In genomic region chr6:43999628-44000027, GRCh38 we compare ENCODE assay signal across 20 cellular contexts.
DNase-seq lines count a peak whose midpoint lies in the region; ATAC-seq, FAIRE-seq and TF ChIP-seq lines count a peak whose summit lies in the region.
"Had no signal": no experiment of that assay in that cellular context is flagged by ENCODE, and none has a peak within 500 bp of the region (broad histone marks: within the 10 kb centered on the region; RNA-seq: fewer than 3 reads in every experiment).

No MANE protein-coding gene starts in this region.

- H3K27ac ChIP-seq in HUES6 (ENCODE audit: low read depth, low read length), result no peak overlapping the region; the same call in 1 of the 2 replicates
- no peak overlapping the region for H3K27ac ChIP-seq in GM12878 (ENCODE audit: control insufficient read depth, insufficient read depth)
- H3K27ac ChIP-seq in mesendoderm (ENCODE audit: low read depth, low read length), result no peak overlapping the region
- H3K27ac ChIP-seq: breast epithelium, coronary artery, esophagus squamous epithelium, parathyroid adenoma had no signal

- no peaks in the 10 kb centered on the region for H3K79me1 ChIP-seq in mesendoderm (ENCODE audit: low read length)

- no peak overlapping the region for H2AFZ ChIP-seq in GM12878 (ENCODE audit: control insufficient read depth, low read depth, low read length)
- H2AFZ ChIP-seq: GM23338, parathyroid adenoma had no signal

- TF ChIP-seq POLR2A in GM12878 (IDR thresholded peaks at IDR 0.05; ENCODE audit: low read depth, low read length), result no peak

- H2AK5ac ChIP-seq in mesendoderm (ENCODE audit: low read length), result peak overlapping the region; percentile 98

- peak overlapping the region; percentile 4 for H3K18ac ChIP-seq in mesendoderm (ENCODE audit: low read length)

- peaks cover 25% of the 10 kb centered on the region for H3K4me1 Mint-ChIP-seq in CD14-positive monocyte
- peaks cover 10% of the 10 kb centered on the region for H3K4me1 Mint-ChIP-seq in activated CD8-positive, alpha-beta memory T cell treated with anti-CD3 and anti-CD28 coated beads, Interleukin-2, amount 10 ng/mL, durations not matched to agents 7 days and 5 days

- H3K23ac ChIP-seq in mesendoderm (ENCODE audit: low read length), result no peak overlapping the region

- H3K56ac ChIP-seq in mesendoderm (ENCODE audit: low read length), result peak overlapping the region; percentile 89

- H3K4me2 ChIP-seq in GM12878 (ENCODE audit: control insufficient read depth, insufficient read depth), result no peak overlapping the region
- no peak overlapping the region for H3K4me2 ChIP-seq in mesendoderm (ENCODE audit: low read length)

- H3K27me3 ChIP-seq in HUES6 (ENCODE audit: control insufficient read depth, insufficient read depth, low read length) (peaks cover 18% of the 10 kb centered on the region; the same call in 1 of the 2 replicates), GM12878 (replicated peaks in 1 of 2; ENCODE audit: control insufficient read depth in 2 of 2, insufficient read depth in 2 of 2, low read length in 1 of 2) (peaks cover 0 to 4% of the 10 kb centered on the region in 2 experiments; a peak in 2 of 4 replicates), mesendoderm (ENCODE audit: insufficient read depth, low read length, poor library complexity) (no peaks in the 10 kb centered on the region)

- intact Hi-C loops in CD14-positive monocyte (cut with micrococcal nuclease), result loop anchor here (2.0 to 5.0 kb wide), 3 partner anchors 19 to 277 kb away; partner anchors contain the start of gene VEGFA (in 1 of the 2)
- intact Hi-C loops in GM12878 (cut with micrococcal nuclease; ENCODE audit: unreplicated experiment), result loop anchor here (1.0 to 5.0 kb wide), 6 partner anchors 22 to 332 kb away; no protein-coding TSS in a partner anchor

- peaks cover 0 to 18% (median 8%) of the 10 kb centered on the region in 7 donors for H3K9me3 Mint-ChIP-seq in CD14-positive monocyte
- no peaks in the 10 kb centered on the region for H3K9me3 Mint-ChIP-seq in activated CD8-positive, alpha-beta memory T cell treated with anti-CD3 and anti-CD28 coated beads, Interleukin-2, amount 10 ng/mL, durations not matched to agents 7 days and 5 days (ENCODE audit: low read depth)
- H3K9me3 Mint-ChIP-seq: IgD-negative memory B cell; natural killer cell treated with Interleukin-12 subunit alpha and Interleukin-12 subunit beta and Interleukin-15 and Interleukin-18, amount 100 ng/mL, for 72 hours; stimulated activated naive CD8-positive, alpha-beta T cell treated with anti-CD3 and anti-CD28 coated beads, Interleukin-15, Interleukin-2, amounts not matched to agents 100 ng/mL and 50 ng/mL, for 24 hours had no signal

- H3K36me3 Mint-ChIP-seq in CD14-positive monocyte, result peaks cover 6 to 7% of the 10 kb centered on the region in 2 donors
- H3K36me3 Mint-ChIP-seq in activated CD8-positive, alpha-beta memory T cell treated with anti-CD3 and anti-CD28 coated beads, Interleukin-2, amount 10 ng/mL, durations not matched to agents 7 days and 5 days, result no peaks in the 10 kb centered on the region
- H3K36me3 Mint-ChIP-seq: IgD-negative memory B cell; natural killer cell treated with Interleukin-12 subunit alpha and Interleukin-12 subunit beta and Interleukin-15 and Interleukin-18, amount 100 ng/mL, for 72 hours had no signal

- H3K79me2 ChIP-seq in GM12878 (ENCODE audit: control insufficient read depth, insufficient read depth, low read length), result no peaks in the 10 kb centered on the region; the same call in 1 of the 2 replicates
- no peaks in the 10 kb centered on the region for H3K79me2 ChIP-seq in mesendoderm (ENCODE audit: control insufficient read depth, insufficient read depth, low read length)
- H3K79me2 ChIP-seq: parathyroid adenoma had no signal

- 55% methylated on average over 4 of the region's 4 CpGs for WGBS in GM12878 (ENCODE audit: insufficient coverage, insufficient replicate concordance, low lambda C conversion rate, missing lambda C conversion rate)
- no CpG with 5 or more reads among the region's 4 CpGs for WGBS in mesendoderm (ENCODE audit: extremely low coverage, insufficient coverage, low lambda C conversion rate)

- CTCF ChIA-PET in GM12878 (lab: Yijun Ruan, JAX), result interaction anchor here (1.2 to 7.3 kb wide), 7 partner anchors 8 to 230 kb away, joined by 5 to 70 read pairs (median 7); partner anchors contain the start of gene VEGFA
- CTCF ChIA-PET in activated CD8-positive, alpha-beta memory T cell treated with anti-CD3 and anti-CD28 coated beads, Interleukin-2, amount 10 ng/mL, durations not matched to agents 7 days and 5 days (lab: Charles Lee), result no interaction called here

- peak overlapping the region; percentile 92 for H2BK5ac ChIP-seq in mesendoderm (ENCODE audit: low read length)

- TF ChIP-seq RAD21 in GM12878 (IDR thresholded peaks at IDR 0.05; ENCODE audit: insufficient read depth, low read depth, low read length), result no peak

- no peak overlapping the region for H3K4ac ChIP-seq in mesendoderm (ENCODE audit: low read depth, low read length)

- H3K4me1 ChIP-seq in HUES6 (ENCODE audit: control insufficient read depth, insufficient read depth, low read length), result peaks cover 37% of the 10 kb centered on the region
- H3K4me1 ChIP-seq in GM12878 (ENCODE audit: control insufficient read depth, insufficient read depth, low read length), result peaks cover 14% of the 10 kb centered on the region
- H3K4me1 ChIP-seq in mesendoderm (ENCODE audit: control insufficient read depth, low read depth, low read length), result peaks cover 18% of the 10 kb centered on the region

- no peak for ATAC-seq in GM12878
- no peak for ATAC-seq in HG03135 (IDR thresholded peaks at IDR 0.05; ENCODE audit: unreplicated experiment)
- no peak for ATAC-seq in HG03354 (IDR thresholded peaks at IDR 0.05; ENCODE audit: poor library complexity, severe bottlenecking, unreplicated experiment)
- no peak for ATAC-seq in HG03565 (IDR thresholded peaks at IDR 0.05; ENCODE audit: unreplicated experiment)
- no peak for ATAC-seq in activated CD8-positive, alpha-beta memory T cell treated with anti-CD3 and anti-CD28 coated beads, Interleukin-2, amount 10 ng/mL, durations not matched to agents 7 days and 5 days
- ATAC-seq: GM23338, left ventricle myocardium superior had no signal

- no peak for TF ChIP-seq EP300 in GM12878 (IDR thresholded peaks at IDR 0.05; ENCODE audit: borderline replicate concordance in 1 of 2, control insufficient read depth in 1 of 2, low read depth in 2 of 2, low read length in 2 of 2)

- no peak overlapping the region for H3K4me3 ChIP-seq in HUES6 (ENCODE audit: low read depth, low read length)
- H3K4me3 ChIP-seq in GM12878, result no peak overlapping the region
- H3K4me3 ChIP-seq in mesendoderm (ENCODE audit: low read length), result no peak overlapping the region
- H3K4me3 ChIP-seq: breast epithelium, coronary artery, esophagus squamous epithelium had no signal

- TF ChIP-seq CTCF in CD14-positive monocyte (IDR thresholded peaks at IDR 0.05) (no peak), GM12878 (IDR thresholded peaks at IDR 0.05 in 2 of 3, conservative IDR thresholded peaks at IDR 0.05 in 1 of 3; ENCODE audit: control insufficient read depth in 2 of 3, extremely low read depth in 1 of 3, insufficient read depth in 1 of 3, low read depth in 3 of 3, low read length in 3 of 3) (no peak)

- no peak overlapping the region for H4K8ac ChIP-seq in mesendoderm (ENCODE audit: low read depth, low read length)

- H4K5ac ChIP-seq in mesendoderm (ENCODE audit: low read length), result no peak overlapping the region

- H3K9me3 ChIP-seq in HUES6 (ENCODE audit: control insufficient read depth, insufficient read depth, low read depth, low read length) (no peaks in the 10 kb centered on the region), GM12878 (replicated peaks; ENCODE audit: control insufficient read depth, insufficient read depth, low read length) (no peaks in the 10 kb centered on the region)
- H3K9me3 ChIP-seq: breast epithelium, esophagus squamous epithelium had no signal

- no peak for FAIRE-seq in GM12878 (lab: Jason Lieb, UNC)

- peak overlapping the region in 1 of 2 donors; percentile 63 for H3K4me3 Mint-ChIP-seq in CD14-positive monocyte
- no peak overlapping the region for H3K4me3 Mint-ChIP-seq in activated CD8-positive, alpha-beta memory T cell treated with anti-CD3 and anti-CD28 coated beads, Interleukin-2, amount 10 ng/mL, durations not matched to agents 7 days and 5 days
- H3K4me3 Mint-ChIP-seq: GM23338; natural killer cell treated with Interleukin-12 subunit alpha and Interleukin-12 subunit beta and Interleukin-15 and Interleukin-18, amount 100 ng/mL, for 72 hours had no signal

- BruUV-seq in GM12878 (replicated peaks; lab: Mats Ljungman, UMichigan), result no TSS peak

- peak overlapping the region; percentile 21 for H3K9ac ChIP-seq in HUES6 (ENCODE audit: low read length)
- no peak overlapping the region for H3K9ac ChIP-seq in GM12878 (ENCODE audit: control insufficient read depth, insufficient read depth, low read length)
- H3K9ac ChIP-seq in mesendoderm (ENCODE audit: low read length), result peak overlapping the region; percentile 28
- H3K9ac ChIP-seq: parathyroid adenoma had no signal

- in situ Hi-C loops in GM12878 (cut with MboI), result loop anchor here (5.0 kb wide), 1 partner anchor 227 kb away; the partner anchor contains the start of gene VEGFA

- H3K36me3 ChIP-seq in HUES6 (ENCODE audit: control insufficient read depth, insufficient read depth, low read length) (no peaks in the 10 kb centered on the region), GM12878 (ENCODE audit: control insufficient read depth in 2 of 2, insufficient read depth in 2 of 2, low read length in 1 of 2) (no peaks in the 10 kb centered on the region), mesendoderm (ENCODE audit: control insufficient read depth, insufficient read depth, low read length) (no peaks in the 10 kb centered on the region)
- H3K36me3 ChIP-seq: breast epithelium, esophagus squamous epithelium had no signal

- H2BK15ac ChIP-seq in mesendoderm (replicated peaks; ENCODE audit: low read depth), result no peak overlapping the region

- POLR2A ChIA-PET in GM12878 (lab: Charles Lee), result interaction anchor here (0.5 to 7.1 kb wide), 8 partner anchors 9 to 384 kb away, joined by 3 to 74 read pairs (median 6); partner anchors contain the start of genes GTPBP2 and VEGFA

- peak; percentile 27 for DNase-seq in CD14-positive monocyte (ENCODE audit: low spot score)
- DNase-seq in GM12878 (ENCODE audit: low read depth, low spot score), result no peak
- no peak for DNase-seq in mesendoderm
- no peak for DNase-seq in activated CD8-positive, alpha-beta memory T cell treated with anti-CD3 and anti-CD28 coated beads, Interleukin-2, amount 10 ng/mL, durations not matched to agents 7 days and 5 days
- DNase-seq: activated naive CD4-positive, alpha-beta T cell treated with Interleukin-2 at 50 U/mL for 16 hours; DMS 273 treated with DMSO at 0.1 percent for 48 hours; esophagus squamous epithelium; left ventricle myocardium superior; right cardiac atrium had no signal

- H3K27ac Mint-ChIP-seq in CD14-positive monocyte, result peak overlapping the region in 4 of 7 donors; percentile 30 to 91 (median 82)
- H3K27ac Mint-ChIP-seq in activated CD8-positive, alpha-beta memory T cell treated with anti-CD3 and anti-CD28 coated beads, Interleukin-2, amount 10 ng/mL, durations not matched to agents 7 days and 5 days, result no peak overlapping the region

- no peaks in the 10 kb centered on the region for H4K20me1 ChIP-seq in GM12878 (ENCODE audit: control insufficient read depth, insufficient read depth)

- SMC1A ChIA-PET in GM12878 (lab: Charles Lee; ENCODE audit: uncharacterized antibody, unreplicated experiment), result interaction anchor here (1.1 to 6.5 kb wide), 7 partner anchors 9 to 226 kb away, joined by 3 to 33 read pairs (median 6); no protein-coding TSS in a partner anchor

- H2BK120ac ChIP-seq in mesendoderm (ENCODE audit: low read depth, low read length), result no peak overlapping the region

- RAD21 ChIA-PET in GM12878 (lab: Charles Lee; ENCODE audit: unreplicated experiment), result interaction anchor here (0.9 to 8.3 kb wide), 10 partner anchors 21 to 275 kb away, joined by 3 to 138 read pairs (median 8); partner anchors contain the start of gene VEGFA

- peaks cover 53 to 62% (median 54%) of the 10 kb centered on the region in 3 donors for H3K27me3 Mint-ChIP-seq in CD14-positive monocyte (ENCODE audit: low read depth in 3 of 3)
- H3K27me3 Mint-ChIP-seq in activated CD8-positive, alpha-beta memory T cell treated with anti-CD3 and anti-CD28 coated beads, Interleukin-2, amount 10 ng/mL, durations not matched to agents 7 days and 5 days, result peaks cover 42% of the 10 kb centered on the region
